9 cellular contexts compared by ENCODE assay signal in the genomic region with DNA sequence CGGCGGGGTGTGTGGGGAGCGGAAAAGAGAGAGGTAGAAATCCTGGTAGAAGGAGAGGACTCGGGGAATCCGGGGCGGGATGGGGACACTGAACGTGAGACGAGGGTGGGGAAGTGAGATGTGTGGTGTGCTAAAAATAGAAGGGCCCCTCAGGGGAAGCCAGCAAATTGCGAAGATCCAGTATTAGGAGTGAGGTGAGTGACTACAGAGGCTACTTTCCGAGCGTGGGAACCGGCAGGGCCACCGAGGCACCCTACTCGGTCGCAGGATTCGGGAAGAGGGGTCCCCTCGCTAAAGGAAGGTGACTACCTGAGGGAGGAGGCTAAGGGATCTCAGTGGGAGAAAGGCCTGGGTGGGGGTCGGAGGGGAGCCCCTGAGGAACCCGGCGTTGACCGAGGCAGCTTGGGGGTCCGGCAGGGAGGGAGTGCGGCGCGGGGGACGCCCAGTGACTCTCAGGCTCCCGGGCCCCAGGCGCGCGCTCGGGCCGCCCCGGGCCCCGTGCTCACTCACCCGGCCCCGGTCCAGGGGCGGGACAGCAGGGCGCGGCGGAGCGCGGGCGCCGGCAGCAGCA. TPM values are rescaled to one million over a fixed set of nuclear protein-coding genes. Genes with fewer than 3 reads are reported as not detected.
DNase-seq lines count a peak whose midpoint lies in the region; ATAC-seq, FAIRE-seq and TF ChIP-seq lines count a peak whose summit lies in the region.
"Had no signal": no experiment of that assay in that cellular context is flagged by ENCODE, and none has a peak within 500 bp of the region (broad histone marks: within the 10 kb centered on the region; RNA-seq: fewer than 3 reads in every experiment).

No MANE protein-coding gene starts in this region.

- H3K27me3 Mint-ChIP-seq in activated T-cell treated with anti-CD3 and anti-CD28 coated beads, Interleukin-2, amount 50 U/mL, for 4 hours (ENCODE audit: low read depth), result no peaks in the 10 kb centered on the region

- H3K36me3 ChIP-seq in bronchial epithelial cell (ENCODE audit: control insufficient read depth, insufficient read depth, low read length) (peaks cover under 1% of the 10 kb centered on the region), lower lobe of right lung (peaks cover 4% of the 10 kb centered on the region), upper lobe of right lung (no peaks in the 10 kb centered on the region)

- H3K27me3 ChIP-seq in bronchial epithelial cell (ENCODE audit: control insufficient read depth, insufficient read depth, low read length), result no peaks in the 10 kb centered on the region
- H3K27me3 ChIP-seq in lower lobe of right lung (ENCODE audit: low read depth), result no peaks in the 10 kb centered on the region
- H3K27me3 ChIP-seq in upper lobe of right lung, result no peaks in the 10 kb centered on the region

- no peak for TF ChIP-seq CTCF in bronchial epithelial cell (IDR thresholded peaks at IDR 0.05; ENCODE audit: insufficient read depth, low read length, severe bottlenecking)
- no peak for TF ChIP-seq CTCF in lower lobe of right lung (IDR thresholded peaks at IDR 0.05)
- no peak for TF ChIP-seq CTCF in upper lobe of right lung (IDR thresholded peaks at IDR 0.05)

- H3K36me3 Mint-ChIP-seq in activated T-cell treated with anti-CD3 and anti-CD28 coated beads, Interleukin-2, amount 50 U/mL, for 4 hours (ENCODE audit: insufficient read depth), result no peaks in the 10 kb centered on the region

- H3K9me3 ChIP-seq in lower lobe of right lung (no peaks in the 10 kb centered on the region), upper lobe of right lung (no peaks in the 10 kb centered on the region)

- no peak for FAIRE-seq in bronchial epithelial cell (lab: Jason Lieb, UNC)

- no peak for DNase-seq in activated T-cell treated with anti-CD3 and anti-CD28 coated beads, Interleukin-2, amount 50 U/mL, for 4 hours
- no peak for DNase-seq in activated T-cell treated with anti-CD3 and anti-CD28 coated beads for 4 hours
- peak; percentile 16 for DNase-seq in NCI-H1105 treated with DMSO at 0.1 percent for 48 hours (lab: John Stamatoyannopoulos, UW)
- no peak for DNase-seq in bronchial epithelial cell (ENCODE audit: low read depth)
- no peak for DNase-seq in lower lobe of right lung
- no peak for DNase-seq in upper lobe of right lung
- DNase-seq in NCI-H774 (lab: John Stamatoyannopoulos, UW), result no peak

- H3K4me3 ChIP-seq in bronchial epithelial cell (ENCODE audit: low read depth, low read length), result peak overlapping the region; percentile 73
- peak overlapping the region; percentile 89 for H3K4me3 ChIP-seq in lower lobe of right lung
- peak overlapping the region; percentile 87 for H3K4me3 ChIP-seq in upper lobe of right lung

- H3K4me3 Mint-ChIP-seq in activated T-cell treated with anti-CD3 and anti-CD28 coated beads, Interleukin-2, amount 50 U/mL, for 4 hours, result peak overlapping the region; percentile 90

- no peaks in the 10 kb centered on the region for H3K9me3 Mint-ChIP-seq in activated T-cell treated with anti-CD3 and anti-CD28 coated beads, Interleukin-2, amount 50 U/mL, for 4 hours

- H3K4me1 Mint-ChIP-seq in activated T-cell treated with anti-CD3 and anti-CD28 coated beads, Interleukin-2, amount 50 U/mL, for 4 hours (ENCODE audit: low read depth), result peaks cover 17% of the 10 kb centered on the region

- intact Hi-C loops in lower lobe of right lung (cut with DNase I) (loop anchor here (10.0 kb wide), 1 partner anchor 63 kb away; no protein-coding TSS in a partner anchor), upper lobe of right lung (cut with DNase I) (loop anchor here (10.0 kb wide), 1 partner anchor 183 kb away; no protein-coding TSS in a partner anchor)

- peak in 1 of 2 donors; percentile 3 for ATAC-seq in activated T-cell treated with anti-CD3 and anti-CD28 coated beads, Interleukin-2, amount 50 U/mL, for 4 hours
- ATAC-seq in lower lobe of right lung, result peak in 1 of 2 donors; percentile 1
- no peak for ATAC-seq in upper lobe of right lung
- ATAC-seq in HG02981 (IDR thresholded peaks at IDR 0.05; ENCODE audit: unreplicated experiment), result no peak

- H3K27ac ChIP-seq in lower lobe of right lung (peak overlapping the region; percentile 93), upper lobe of right lung (peak overlapping the region; percentile 98)

- H3K4me1 ChIP-seq in lower lobe of right lung (peaks cover 27% of the 10 kb centered on the region), upper lobe of right lung (peaks cover 23% of the 10 kb centered on the region)

RNA-seq across cellular contexts. Expression of gene ALDH4A1, which starts 0.3 kb away (rescaled TPM):
- 1 to 10 TPM; 4.2 to 4.6 (median 4.4) TPM for total RNA-seq in activated T-cell treated with anti-CD3 and anti-CD28 coated beads, Interleukin-2, amount 50 U/mL, for 4 hours
- total RNA-seq in bronchial epithelial cell (15.8 and 30.6 TPM in 2 replicates), lower lobe of right lung (11.7 TPM), upper lobe of right lung (11.8 TPM)

RNA-seq across cellular contexts. Expression of gene TAS1R2, which starts 42.6 kb away (rescaled TPM):
- total RNA-seq in activated T-cell treated with anti-CD3 and anti-CD28 coated beads, Interleukin-2, amount 50 U/mL, for 4 hours, result not detected
- not detected in 2 replicates for total RNA-seq in bronchial epithelial cell
- total RNA-seq in lower lobe of right lung, result not detected
- total RNA-seq in upper lobe of right lung, result not detected
- total RNA-seq: frontal cortex had no signal

RNA-seq across cellular contexts. Expression of gene IFFO2, which starts 54.4 kb away (rescaled TPM):
- total RNA-seq in activated T-cell treated with anti-CD3 and anti-CD28 coated beads, Interleukin-2, amount 50 U/mL, for 4 hours, result 10 to 100 TPM; 36.0 to 47.6 (median 36.1) TPM
- total RNA-seq in bronchial epithelial cell (11.8 and 26.0 TPM in 2 replicates), lower lobe of right lung (9.8 TPM), upper lobe of right lung (15.4 TPM)
